ENCODE assay signal across 12 cellular contexts in the genomic region with DNA sequence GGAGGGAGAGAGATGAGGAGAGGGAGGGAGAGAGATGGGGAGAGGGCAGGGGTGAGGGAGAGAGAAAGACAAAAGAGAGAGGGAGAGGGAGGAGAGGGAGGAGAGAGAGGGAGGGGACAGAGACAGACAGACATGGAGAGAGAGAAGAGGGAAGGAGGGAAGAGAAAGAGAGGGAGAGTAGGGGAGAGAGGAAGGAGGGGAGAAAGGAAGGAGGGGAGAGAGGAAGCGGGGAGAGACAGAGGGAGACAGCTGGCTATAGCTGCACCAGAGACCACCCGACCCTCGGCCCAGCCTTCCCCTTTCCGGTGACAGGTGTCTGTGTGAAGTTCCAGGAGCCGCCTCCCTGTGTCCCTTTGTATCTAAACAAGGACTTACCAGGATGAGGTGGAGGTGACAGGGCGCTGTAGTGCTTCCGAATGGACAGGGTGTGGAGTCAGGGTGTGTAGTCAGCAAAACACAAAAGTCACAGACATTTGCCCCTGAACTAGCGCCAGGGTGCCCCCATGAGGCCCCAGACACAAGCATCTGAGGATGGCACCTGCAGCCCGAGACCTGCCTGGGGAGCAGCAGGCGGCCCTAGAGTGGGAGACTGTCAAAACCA.
"Had no signal": no experiment of that assay in that cellular context is flagged by ENCODE, and none has a peak within 500 bp of the region (broad histone marks: within the 10 kb centered on the region; RNA-seq: fewer than 3 reads in every experiment).

No MANE protein-coding gene starts in this region.

- DNase-seq: activated CD4-positive, alpha-beta memory T cell treated with anti-CD3 and anti-CD28 coated beads for 36 hours; activated effector memory CD4-positive, alpha-beta T cell treated with anti-CD3 and anti-CD28 coated beads, Interleukin-2, amount 50 U/mL, for 16 hours; activated T-cell treated with anti-CD3 and anti-CD28 coated beads, Interleukin-2, amount 50 U/mL, for 4 hours; brain microvascular endothelial cell; cerebellar nuclear complex; left ventricle myocardium inferior; mesenchymal stem cell; spleen; stimulated activated CD4-positive, alpha-beta T cell treated with anti-CD3 and anti-CD28 coated beads, Interleukin-1b, Interleukin-23, amount 100 ng/mL, for 48 hours; transverse colon had no signal

- H3K36me3 ChIP-seq: brain microvascular endothelial cell, left ventricle myocardium inferior, spleen, transverse colon had no signal

- H3K4me1 ChIP-seq: left ventricle myocardium inferior, transverse colon had no signal

- ATAC-seq: activated T-cell treated with anti-CD3 and anti-CD28 coated beads, Interleukin-2, amount 50 U/mL, for 4 hours; sciatic nerve; stimulated activated memory B cell treated with anti-CD40 and anti-IgM and Interleukin-4, amounts not matched to agents 10 μg/mL and 1 μg/mL and 100 μg/mL, for 72 hours had no signal

- H3K4me3 ChIP-seq: left ventricle myocardium inferior, spleen, transverse colon had no signal

- H3K9me3 ChIP-seq: left ventricle myocardium inferior, transverse colon had no signal

- H3K27ac ChIP-seq: brain microvascular endothelial cell, left ventricle myocardium inferior, spleen, transverse colon had no signal
